In genomic region chr14:52043690-52044089, GRCh38 we compare ENCODE assay signal across 10 cellular contexts. TPM values are rescaled to one million over a fixed set of nuclear protein-coding genes. Genes with fewer than 3 reads are reported as not detected.
DNase-seq lines count a peak whose midpoint lies in the region; ATAC-seq and TF ChIP-seq lines count a peak whose summit lies in the region.
"Had no signal": no experiment of that assay in that cellular context is flagged by ENCODE, and none has a peak within 500 bp of the region (broad histone marks: within the 10 kb centered on the region; RNA-seq: fewer than 3 reads in every experiment).

No MANE protein-coding gene starts in this region.

- no peaks in the 10 kb centered on the region for H3F3A ChIP-seq in DOHH2 (ENCODE audit: control insufficient read depth, insufficient read depth)

- peak; percentile 51 to 60 for DNase-seq in activated CD4-positive, alpha-beta T cell treated with anti-CD3 and anti-CD28 coated beads, Interleukin-2, amount 50 U/mL, for 48 hours
- no peak for DNase-seq in foreskin keratinocyte
- peak; percentile 43 for DNase-seq in stimulated activated CD4-positive, alpha-beta T cell treated with anti-CD3 and anti-CD28 coated beads, Interleukin-4, amount 100 ng/mL, for 24 hours
- DNase-seq in epidermal melanocyte (ENCODE audit: insufficient read length, low spot score): no peak

- no peak overlapping the region for H3K27ac ChIP-seq in DOHH2 (ENCODE audit: low read depth, low read length)
- H3K27ac ChIP-seq in foreskin keratinocyte: no peak overlapping the region
- H3K27ac ChIP-seq: pancreas, SK-N-MC had no signal

- no peaks in the 10 kb centered on the region for H3K9me3 ChIP-seq in DOHH2 (ENCODE audit: control insufficient read depth, insufficient read depth, low read length)
- H3K9me3 ChIP-seq: pancreas had no signal

- no peaks in the 10 kb centered on the region for H3K4me1 ChIP-seq in DOHH2 (ENCODE audit: control insufficient read depth, low read length)
- H3K4me1 ChIP-seq in foreskin keratinocyte: no peaks in the 10 kb centered on the region

- peak; percentile 69 for TF ChIP-seq CTCF in DOHH2 (IDR thresholded peaks at IDR 0.05; ENCODE audit: low read depth, low read length, poor library complexity, severe bottlenecking)
- TF ChIP-seq CTCF in foreskin keratinocyte (conservative IDR thresholded peaks at IDR 0.05): peak; percentile 68

- no peaks in the 10 kb centered on the region for H4K20me1 ChIP-seq in DOHH2 (ENCODE audit: control insufficient read depth, insufficient read depth, low read depth, low read length)

- H3K9me2 ChIP-seq in DOHH2 (replicated peaks; ENCODE audit: control insufficient read depth, low read length): no peaks in the 10 kb centered on the region

- H3K4me2 ChIP-seq in DOHH2 (ENCODE audit: low read length): no peak overlapping the region

- peaks cover 25% of the 10 kb centered on the region for H3K27me3 ChIP-seq in DOHH2 (ENCODE audit: control insufficient read depth, low read length)
- H3K27me3 ChIP-seq in foreskin keratinocyte: no peaks in the 10 kb centered on the region
- H3K27me3 ChIP-seq: pancreas had no signal

- H3K79me2 ChIP-seq in DOHH2 (ENCODE audit: control insufficient read depth, low read length): no peaks in the 10 kb centered on the region

- no peak overlapping the region for H3K4me3 ChIP-seq in DOHH2 (ENCODE audit: low read length)
- H3K4me3 ChIP-seq: pancreas, SK-N-MC had no signal

- no peak for TF ChIP-seq EP300 in Ishikawa (IDR thresholded peaks at IDR 0.05; ENCODE audit: borderline replicate concordance)

- ATAC-seq in foreskin keratinocyte: peak; percentile 79
- no peak for ATAC-seq in HG02610 (IDR thresholded peaks at IDR 0.05; ENCODE audit: unreplicated experiment)
- no peak for ATAC-seq in HG03378 (IDR thresholded peaks at IDR 0.05; ENCODE audit: unreplicated experiment)

- H3K36me3 ChIP-seq in DOHH2 (ENCODE audit: control insufficient read depth, low read length): no peaks in the 10 kb centered on the region
- H3K36me3 ChIP-seq: pancreas had no signal

- peak; percentile 65 for TF ChIP-seq RAD21 in Ishikawa (IDR thresholded peaks at IDR 0.05; ENCODE audit: low read depth)

TF ChIP-seq in Ishikawa, 13 proteins besides CTCF, POLR2A, EP300 and RAD21:
- TF ChIP-seq CEBPB (IDR thresholded peaks at IDR 0.05): no peak
- TF ChIP-seq MAX (IDR thresholded peaks at IDR 0.05): 0 out of 2 replicates have a peak, but pooled peaks have one; percentile 29
TF ChIP-seq in Ishikawa: peak in this region for 1.

RNA-seq across cellular contexts. Expression of gene NID2, which starts 25.2 kb away (rescaled TPM):
- 1.5 and 4.6 TPM in 2 replicates for total RNA-seq in foreskin keratinocyte
- 0.97 and 1.7 TPM in 2 replicates for polyA plus RNA-seq in foreskin keratinocyte

RNA-seq across cellular contexts. Expression of gene RTRAF, which starts 54.3 kb away (rescaled TPM):
- total RNA-seq in foreskin keratinocyte: 230 and 239 TPM in 2 replicates
- polyA plus RNA-seq in foreskin keratinocyte: 267 and 282 TPM in 2 replicates

Comparison
In these comparisons a context has a peak if more than half of its experiments do, and no peak if none do; other contexts are left out.
1. DNase-seq: peak in activated CD4-positive, alpha-beta T cell treated with anti-CD3 and anti-CD28 coated beads, Interleukin-2, amount 50 U/mL, for 48 hours (2 of 2) and stimulated activated CD4-positive, alpha-beta T cell treated with anti-CD3 and anti-CD28 coated beads, Interleukin-4, amount 100 ng/mL, for 24 hours (single experiment); none in foreskin keratinocyte (0 of 2) and epidermal melanocyte (single experiment).